ENCODE assay signal across 8 cellular contexts in the genomic region with DNA sequence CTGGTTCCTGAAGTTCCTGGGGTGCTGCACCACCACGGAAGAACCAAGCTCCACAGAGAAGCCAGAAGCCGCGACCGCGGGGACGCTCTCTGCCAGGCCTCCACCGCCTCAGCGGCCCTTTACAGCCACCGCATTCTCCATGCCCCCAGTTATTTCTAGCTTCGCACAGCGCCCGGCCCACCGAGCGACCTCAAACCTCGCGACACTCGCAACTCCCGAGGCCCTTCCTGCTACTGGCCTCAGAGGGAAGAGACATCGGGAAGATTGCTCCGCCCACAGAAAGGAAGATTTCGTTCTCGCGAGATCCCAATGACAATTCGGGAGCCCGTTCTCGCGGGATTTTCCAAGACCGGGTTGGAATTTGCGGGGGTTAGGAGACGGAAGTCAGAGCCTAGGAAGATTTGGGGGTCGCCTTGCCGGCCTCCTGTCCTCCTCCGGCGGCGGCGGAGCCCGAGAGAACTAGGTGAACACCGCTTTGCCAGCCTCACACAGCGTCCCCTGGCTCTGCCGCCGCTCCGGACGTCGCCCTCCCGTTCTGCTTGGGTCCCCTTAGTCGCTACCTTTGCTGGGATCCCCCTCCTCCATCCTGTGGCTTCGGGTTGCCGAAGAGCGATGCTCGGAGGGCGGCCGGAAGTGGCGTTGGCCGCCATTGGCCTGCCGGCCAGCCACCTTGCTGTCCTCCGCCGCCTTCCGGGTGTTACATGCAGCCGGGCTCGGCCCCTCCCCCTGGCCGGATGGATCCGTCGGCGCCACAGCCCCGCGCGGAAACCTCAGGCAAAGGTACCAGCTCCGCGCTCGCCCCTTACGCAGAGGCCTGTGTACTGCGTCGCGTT. TPM values are rescaled to one million over a fixed set of nuclear protein-coding genes. Genes with fewer than 3 reads are reported as not detected.
DNase-seq lines count a peak whose midpoint lies in the region; ATAC-seq and TF ChIP-seq lines count a peak whose summit lies in the region.

A gene with protein sequence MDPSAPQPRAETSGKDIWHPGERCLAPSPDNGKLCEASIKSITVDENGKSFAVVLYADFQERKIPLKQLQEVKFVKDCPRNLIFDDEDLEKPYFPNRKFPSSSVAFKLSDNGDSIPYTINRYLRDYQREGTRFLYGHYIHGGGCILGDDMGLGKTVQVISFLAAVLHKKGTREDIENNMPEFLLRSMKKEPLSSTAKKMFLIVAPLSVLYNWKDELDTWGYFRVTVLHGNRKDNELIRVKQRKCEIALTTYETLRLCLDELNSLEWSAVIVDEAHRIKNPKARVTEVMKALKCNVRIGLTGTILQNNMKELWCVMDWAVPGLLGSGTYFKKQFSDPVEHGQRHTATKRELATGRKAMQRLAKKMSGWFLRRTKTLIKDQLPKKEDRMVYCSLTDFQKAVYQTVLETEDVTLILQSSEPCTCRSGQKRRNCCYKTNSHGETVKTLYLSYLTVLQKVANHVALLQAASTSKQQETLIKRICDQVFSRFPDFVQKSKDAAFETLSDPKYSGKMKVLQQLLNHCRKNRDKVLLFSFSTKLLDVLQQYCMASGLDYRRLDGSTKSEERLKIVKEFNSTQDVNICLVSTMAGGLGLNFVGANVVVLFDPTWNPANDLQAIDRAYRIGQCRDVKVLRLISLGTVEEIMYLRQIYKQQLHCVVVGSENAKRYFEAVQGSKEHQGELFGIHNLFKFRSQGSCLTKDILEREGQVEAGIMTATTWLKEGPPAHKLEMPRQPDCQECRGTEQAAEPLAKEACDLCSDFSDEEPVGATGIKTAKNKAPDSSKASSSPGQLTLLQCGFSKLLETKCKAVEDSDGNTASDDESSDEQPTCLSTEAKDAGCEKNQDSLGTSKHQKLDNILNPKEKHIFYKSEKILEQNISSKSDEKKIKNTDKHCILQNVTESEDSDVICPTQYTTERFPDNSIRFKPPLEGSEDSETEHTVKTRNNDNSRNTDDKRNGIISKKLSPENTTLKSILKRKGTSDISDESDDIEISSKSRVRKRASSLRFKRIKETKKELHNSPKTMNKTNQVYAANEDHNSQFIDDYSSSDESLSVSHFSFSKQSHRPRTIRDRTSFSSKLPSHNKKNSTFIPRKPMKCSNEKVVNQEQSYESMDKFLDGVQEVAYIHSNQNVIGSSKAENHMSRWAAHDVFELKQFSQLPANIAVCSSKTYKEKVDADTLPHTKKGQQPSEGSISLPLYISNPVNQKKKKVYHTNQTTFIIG (N-terminal part only) (plus strand): TSS at position 387 of the 833 bp plus-strand sequence. CDS start 348 bp downstream, at position 735.

- no peak within 1 kb of the TSS for H3K27ac ChIP-seq in BLaER1 treated with 17β-estradiol and CSF1 and Interleukin-3, amounts not matched to agents 10 nM and 100 nM

- peaks cover 0 to 14% (median 0%) of the 10 kb centered on the region in 11 experiments; a peak in 5 of 22 replicates for H4K20me1 ChIP-seq in BLaER1 treated with 17β-estradiol and CSF1 and Interleukin-3, amounts not matched to agents 10 nM and 100 nM

- DNase-seq in NCI-H524 (lab: John Stamatoyannopoulos, UW) (peak; percentile 99 to 100), cerebellum (ENCODE audit: low spot score) (peak; percentile 93), kidney epithelial cell (ENCODE audit: low read depth) (peak; percentile 93)
- DNase-seq in activated CD4-positive, alpha-beta T cell treated with anti-CD3 and anti-CD28 coated beads for 24 hours (ENCODE audit: low read depth in 2 of 2), result peak; percentile 86 to 90
- DNase-seq in stimulated activated CD4-positive, alpha-beta T cell treated with anti-CD3 and anti-CD28 coated beads, Interleukin-1b, Interleukin-23, amount 100 ng/mL, for 48 hours, result peak; percentile 94

- H3K4me2 ChIP-seq in BLaER1 treated with 17β-estradiol and CSF1 and Interleukin-3, amounts not matched to agents 10 nM and 100 nM, result peak within 1 kb of the TSS in 6 of 11 experiments; percentile 85 to 96 (median 92); a peak in 18 of 22 replicates

- peaks cover 0 to 51% (median 22%) of the 10 kb centered on the region in 11 experiments; a peak in 16 of 22 replicates for H3K36me3 ChIP-seq in BLaER1 treated with 17β-estradiol and CSF1 and Interleukin-3, amounts not matched to agents 10 nM and 100 nM
- H3K36me3 ChIP-seq in kidney epithelial cell (ENCODE audit: control insufficient read depth, insufficient read depth, low read length), result no peaks in the 10 kb centered on the region

- TF ChIP-seq CTCF in kidney epithelial cell (IDR thresholded peaks at IDR 0.05; ENCODE audit: insufficient read depth, low read length, poor library complexity, severe bottlenecking), result no peak

- H3K4me3 ChIP-seq in BLaER1 treated with 17β-estradiol and CSF1 and Interleukin-3, amounts not matched to agents 10 nM and 100 nM, result no peak within 1 kb of the TSS
- no peak within 1 kb of the TSS for H3K4me3 ChIP-seq in kidney epithelial cell (ENCODE audit: low read depth, low read length)

- peaks cover 0 to 15% (median 4%) of the 10 kb centered on the region in 11 experiments; a peak in 9 of 22 replicates for H3K9me3 ChIP-seq in BLaER1 treated with 17β-estradiol and CSF1 and Interleukin-3, amounts not matched to agents 10 nM and 100 nM (replicated peaks in 1 of 11)

- no peaks in the 10 kb centered on the region for H3K27me3 ChIP-seq in BLaER1 treated with 17β-estradiol and CSF1 and Interleukin-3, amounts not matched to agents 10 nM and 100 nM
- H3K27me3 ChIP-seq in kidney epithelial cell (ENCODE audit: control insufficient read depth, insufficient read depth, low read length), result no peaks in the 10 kb centered on the region

- peak; percentile 81 for ATAC-seq in GM19351 (IDR thresholded peaks at IDR 0.05; ENCODE audit: unreplicated experiment)
- ATAC-seq in HG03457 (IDR thresholded peaks at IDR 0.05; ENCODE audit: unreplicated experiment), result peak; percentile 82

- H3K9ac ChIP-seq in BLaER1 treated with 17β-estradiol and CSF1 and Interleukin-3, amounts not matched to agents 10 nM and 100 nM, result no peak within 1 kb of the TSS

- peaks cover 9 to 22% (median 12%) of the 10 kb centered on the region in 10 experiments for H3K4me1 ChIP-seq in BLaER1 treated with 17β-estradiol and CSF1 and Interleukin-3, amounts not matched to agents 10 nM and 100 nM

RNA-seq across cellular contexts. Expression of the gene that starts here (rescaled TPM):
- total RNA-seq in cerebellum (146 TPM), kidney epithelial cell (50.8 and 54.5 TPM in 2 replicates)
